Comparison of ENCODE assay signal across 27 cellular contexts in genomic region chr5:74013222-74013621, GRCh38.
"Had no signal": no experiment of that assay in that cellular context is flagged by ENCODE, and none has a peak within 500 bp of the region (broad histone marks: within the 10 kb centered on the region; RNA-seq: fewer than 3 reads in every experiment).

No MANE protein-coding gene starts in this region.

- H3K9me3 ChIP-seq: heart right ventricle, left lung, lower lobe of right lung, mucosa of descending colon, neutrophil, upper lobe of left lung, vagina had no signal

- H3K27ac ChIP-seq: heart right ventricle, left lung, lower lobe of right lung, neutrophil, upper lobe of left lung, vagina had no signal

- H3K4me1 ChIP-seq: left lung, lower lobe of right lung, upper lobe of left lung, vagina had no signal

- H3K4me3 Mint-ChIP-seq: activated CD4-positive, alpha-beta T cell treated with anti-CD3 and anti-CD28 coated beads, Interleukin-2, amount 10 ng/mL, durations not matched to agents 24 days and 14 days; activated CD8-positive, alpha-beta T cell treated with anti-CD3 and anti-CD28 coated beads for 36 hours; activated T-cell treated with anti-CD3 and anti-CD28 coated beads, Interleukin-2, amount 50 U/mL, for 4 hours; activated T-helper 17 cell treated with anti-CD3 and anti-CD28 coated beads, Interleukin-2, amount 50 U/mL, for 72 hours; natural killer cell treated with Interleukin-12 subunit alpha and Interleukin-12 subunit beta and Interleukin-15 and Interleukin-18, amount 100 ng/mL, for 72 hours; stimulated activated effector memory CD8-positive, alpha-beta T cell treated with anti-CD3 and anti-CD28 coated beads, Interleukin-12 subunit alpha, Interleukin-12 subunit beta, amount 100 ng/mL, for 72 hours; stimulated activated naive CD8-positive, alpha-beta T cell treated with anti-CD3 and anti-CD28 coated beads, Interleukin-15, Interleukin-2, amounts not matched to agents 100 ng/mL and 50 ng/mL, for 24 hours had no signal

- H3K36me3 Mint-ChIP-seq: natural killer cell treated with Interleukin-12 subunit alpha and Interleukin-12 subunit beta and Interleukin-15 and Interleukin-18, amount 100 ng/mL, for 72 hours; stimulated activated effector memory CD8-positive, alpha-beta T cell treated with anti-CD3 and anti-CD28 coated beads, Interleukin-12 subunit alpha, Interleukin-12 subunit beta, amount 100 ng/mL, for 72 hours had no signal

- H3K9me3 Mint-ChIP-seq: activated CD4-positive, alpha-beta T cell treated with anti-CD3 and anti-CD28 coated beads, Interleukin-2, amount 10 ng/mL, durations not matched to agents 24 days and 14 days; activated CD8-positive, alpha-beta T cell treated with anti-CD3 and anti-CD28 coated beads for 36 hours; activated T-cell treated with anti-CD3 and anti-CD28 coated beads, Interleukin-2, amount 50 U/mL, for 4 hours; activated T-helper 17 cell treated with anti-CD3 and anti-CD28 coated beads, Interleukin-2, amount 50 U/mL, for 72 hours; natural killer cell treated with Interleukin-12 subunit alpha and Interleukin-12 subunit beta and Interleukin-15 and Interleukin-18, amount 100 ng/mL, for 72 hours; stimulated activated effector memory CD8-positive, alpha-beta T cell treated with anti-CD3 and anti-CD28 coated beads, Interleukin-12 subunit alpha, Interleukin-12 subunit beta, amount 100 ng/mL, for 72 hours; stimulated activated naive CD8-positive, alpha-beta T cell treated with anti-CD3 and anti-CD28 coated beads, Interleukin-15, Interleukin-2, amounts not matched to agents 100 ng/mL and 50 ng/mL, for 24 hours had no signal

- DNase-seq: activated CD4-positive, alpha-beta T cell treated with anti-CD3 and anti-CD28 coated beads, Interleukin-2, amount 10 ng/mL, durations not matched to agents 24 days and 14 days; activated CD4-positive, CD25-positive, alpha-beta regulatory T cell treated with anti-CD3 and anti-CD28 coated beads, Interleukin-2, amount 50 U/mL, for 72 hours; activated CD8-positive, alpha-beta T cell treated with anti-CD3 and anti-CD28 coated beads for 36 hours; activated gamma-delta T cell treated with Interleukin-2 at 50 U/mL for 16 hours; activated naive CD4-positive, alpha-beta T cell treated with anti-CD3 and anti-CD28 coated beads, Interleukin-2, amount 50 U/mL, for 16 hours; activated T-cell treated with anti-CD3 and anti-CD28 coated beads, Interleukin-2, amount 50 U/mL, for 4 hours; amygdala; central memory CD4-positive, alpha-beta T cell; foreskin fibroblast; heart right ventricle; kidney glomerular epithelial cell; left lung; lower lobe of right lung; mesendoderm; mucosa of descending colon; stimulated activated CD4-positive, alpha-beta T cell treated with anti-CD3 and anti-CD28 coated beads, Interleukin-4, amount 100 ng/mL, for 24 hours; T1000 had no signal

- H3K4me3 ChIP-seq: heart right ventricle, left lung, lower lobe of right lung, mucosa of descending colon, skin epidermis, upper lobe of left lung, vagina had no signal

- H3K27ac Mint-ChIP-seq: activated CD4-positive, alpha-beta T cell treated with anti-CD3 and anti-CD28 coated beads, Interleukin-2, amount 10 ng/mL, durations not matched to agents 24 days and 14 days; activated CD8-positive, alpha-beta T cell treated with anti-CD3 and anti-CD28 coated beads for 36 hours; activated T-helper 17 cell treated with anti-CD3 and anti-CD28 coated beads, Interleukin-2, amount 50 U/mL, for 72 hours; natural killer cell treated with Interleukin-12 subunit alpha and Interleukin-12 subunit beta and Interleukin-15 and Interleukin-18, amount 100 ng/mL, for 72 hours; stimulated activated effector memory CD8-positive, alpha-beta T cell treated with anti-CD3 and anti-CD28 coated beads, Interleukin-12 subunit alpha, Interleukin-12 subunit beta, amount 100 ng/mL, for 72 hours; stimulated activated naive CD8-positive, alpha-beta T cell treated with anti-CD3 and anti-CD28 coated beads, Interleukin-15, Interleukin-2, amounts not matched to agents 100 ng/mL and 50 ng/mL, for 24 hours had no signal

- H3K27me3 ChIP-seq: left lung, neutrophil, upper lobe of left lung, vagina had no signal

- ATAC-seq: activated CD8-positive, alpha-beta T cell treated with anti-CD3 and anti-CD28 coated beads for 36 hours; activated T-cell treated with anti-CD3 and anti-CD28 coated beads, Interleukin-2, amount 50 U/mL, for 4 hours; activated T-helper 17 cell treated with anti-CD3 and anti-CD28 coated beads, Interleukin-2, amount 50 U/mL, for 72 hours; esophagus mucosa; heart right ventricle; left lung; lower lobe of right lung; mucosa of descending colon; natural killer cell treated with Interleukin-12 subunit alpha and Interleukin-12 subunit beta and Interleukin-15 and Interleukin-18, amount 100 ng/mL, for 72 hours; sciatic nerve; stimulated activated effector memory CD8-positive, alpha-beta T cell treated with anti-CD3 and anti-CD28 coated beads, Interleukin-12 subunit alpha, Interleukin-12 subunit beta, amount 100 ng/mL, for 72 hours had no signal

- H3K4me1 Mint-ChIP-seq: activated CD4-positive, alpha-beta T cell treated with anti-CD3 and anti-CD28 coated beads, Interleukin-2, amount 10 ng/mL, durations not matched to agents 24 days and 14 days; activated T-helper 17 cell treated with anti-CD3 and anti-CD28 coated beads, Interleukin-2, amount 50 U/mL, for 72 hours; stimulated activated effector memory CD8-positive, alpha-beta T cell treated with anti-CD3 and anti-CD28 coated beads, Interleukin-12 subunit alpha, Interleukin-12 subunit beta, amount 100 ng/mL, for 72 hours had no signal

- H3K36me3 ChIP-seq: heart right ventricle, left lung, lower lobe of right lung, neutrophil, upper lobe of left lung, vagina had no signal
